ENCODE assay signal across 3 cellular contexts in genomic region chr2:72204156-72204781, GRCh38.
TF ChIP-seq lines count a peak whose summit lies in the region.

No MANE protein-coding gene starts in this region.

TF ChIP-seq in SK-N-SH treated with all-trans-retinoic acid at 6 μM for 48 hours, 23 proteins besides CTCF, POLR2A, EP300 and RAD21 (continues in another document):
- TF ChIP-seq ISL1 (CRISPR knock-in tag; IDR thresholded peaks at IDR 0.05) (peak; percentile 69; the same call in 1 of the 2 replicates), OSR1 (CRISPR knock-in tag; IDR thresholded peaks at IDR 0.05) (no peak), ZNF8 (CRISPR knock-in tag; IDR thresholded peaks at IDR 0.05) (peak; percentile 51; the same call in 1 of the 2 replicates), RARB (CRISPR knock-in tag; IDR thresholded peaks at IDR 0.05) (no peak), ZNF565 (CRISPR knock-in tag; conservative IDR thresholded peaks at IDR 0.05; ENCODE audit: low read depth) (0 out of 2 replicates have a peak, but pooled peaks have one; percentile 66), TCF4 (CRISPR knock-in tag; IDR thresholded peaks at IDR 0.05; ENCODE audit: borderline replicate concordance) (peak; percentile 68; the same call in 1 of the 2 replicates), SNAI2 (CRISPR knock-in tag; IDR thresholded peaks at IDR 0.05) (peak; percentile 29; the same call in 1 of the 2 replicates), PATZ1 (CRISPR knock-in tag; IDR thresholded peaks at IDR 0.05; ENCODE audit: borderline replicate concordance) (no peak), ZC3H10 (CRISPR knock-in tag; IDR thresholded peaks at IDR 0.05) (no peak), ZFP3 (CRISPR knock-in tag; IDR thresholded peaks at IDR 0.05) (no peak), CSDC2 (CRISPR knock-in tag; IDR thresholded peaks at IDR 0.05) (no peak)
- TF ChIP-seq, protein P1, sequence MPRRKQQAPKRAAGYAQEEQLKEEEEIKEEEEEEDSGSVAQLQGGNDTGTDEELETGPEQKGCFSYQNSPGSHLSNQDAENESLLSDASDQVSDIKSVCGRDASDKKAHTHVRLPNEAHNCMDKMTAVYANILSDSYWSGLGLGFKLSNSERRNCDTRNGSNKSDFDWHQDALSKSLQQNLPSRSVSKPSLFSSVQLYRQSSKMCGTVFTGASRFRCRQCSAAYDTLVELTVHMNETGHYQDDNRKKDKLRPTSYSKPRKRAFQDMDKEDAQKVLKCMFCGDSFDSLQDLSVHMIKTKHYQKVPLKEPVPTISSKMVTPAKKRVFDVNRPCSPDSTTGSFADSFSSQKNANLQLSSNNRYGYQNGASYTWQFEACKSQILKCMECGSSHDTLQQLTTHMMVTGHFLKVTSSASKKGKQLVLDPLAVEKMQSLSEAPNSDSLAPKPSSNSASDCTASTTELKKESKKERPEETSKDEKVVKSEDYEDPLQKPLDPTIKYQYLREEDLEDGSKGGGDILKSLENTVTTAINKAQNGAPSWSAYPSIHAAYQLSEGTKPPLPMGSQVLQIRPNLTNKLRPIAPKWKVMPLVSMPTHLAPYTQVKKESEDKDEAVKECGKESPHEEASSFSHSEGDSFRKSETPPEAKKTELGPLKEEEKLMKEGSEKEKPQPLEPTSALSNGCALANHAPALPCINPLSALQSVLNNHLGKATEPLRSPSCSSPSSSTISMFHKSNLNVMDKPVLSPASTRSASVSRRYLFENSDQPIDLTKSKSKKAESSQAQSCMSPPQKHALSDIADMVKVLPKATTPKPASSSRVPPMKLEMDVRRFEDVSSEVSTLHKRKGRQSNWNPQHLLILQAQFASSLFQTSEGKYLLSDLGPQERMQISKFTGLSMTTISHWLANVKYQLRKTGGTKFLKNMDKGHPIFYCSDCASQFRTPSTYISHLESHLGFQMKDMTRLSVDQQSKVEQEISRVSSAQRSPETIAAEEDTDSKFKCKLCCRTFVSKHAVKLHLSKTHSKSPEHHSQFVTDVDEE (CRISPR knock-in tag; IDR thresholded peaks at IDR 0.05), result peak; percentile 65
- TF ChIP-seq, protein P2, sequence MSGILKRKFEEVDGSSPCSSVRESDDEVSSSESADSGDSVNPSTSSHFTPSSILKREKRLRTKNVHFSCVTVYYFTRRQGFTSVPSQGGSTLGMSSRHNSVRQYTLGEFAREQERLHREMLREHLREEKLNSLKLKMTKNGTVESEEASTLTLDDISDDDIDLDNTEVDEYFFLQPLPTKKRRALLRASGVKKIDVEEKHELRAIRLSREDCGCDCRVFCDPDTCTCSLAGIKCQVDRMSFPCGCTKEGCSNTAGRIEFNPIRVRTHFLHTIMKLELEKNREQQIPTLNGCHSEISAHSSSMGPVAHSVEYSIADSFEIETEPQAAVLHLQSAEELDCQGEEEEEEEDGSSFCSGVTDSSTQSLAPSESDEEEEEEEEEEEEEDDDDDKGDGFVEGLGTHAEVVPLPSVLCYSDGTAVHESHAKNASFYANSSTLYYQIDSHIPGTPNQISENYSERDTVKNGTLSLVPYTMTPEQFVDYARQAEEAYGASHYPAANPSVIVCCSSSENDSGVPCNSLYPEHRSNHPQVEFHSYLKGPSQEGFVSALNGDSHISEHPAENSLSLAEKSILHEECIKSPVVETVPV (CRISPR knock-in tag; IDR thresholded peaks at IDR 0.05), result no peak; the same call in 1 of the 2 replicates

TF ChIP-seq in SK-N-SH, 30 proteins besides CTCF, POLR2A, EP300 and RAD21:
- TF ChIP-seq ELF1 (IDR thresholded peaks at IDR 0.05), result no peak
- TF ChIP-seq FOSL2 (IDR thresholded peaks at IDR 0.05; ENCODE audit: borderline replicate concordance, low read depth), result no peak
- no peak for TF ChIP-seq GABPA (IDR thresholded peaks at IDR 0.05; ENCODE audit: low read depth)
- no peak for TF ChIP-seq EZH2phosphoT487 (IDR thresholded peaks at IDR 0.05; ENCODE audit: borderline replicate concordance, low read depth)
- no peak for TF ChIP-seq JUND (IDR thresholded peaks at IDR 0.05)
- TF ChIP-seq MXI1 (IDR thresholded peaks at IDR 0.05; ENCODE audit: low read depth, low read length), result no peak
- TF ChIP-seq FOXJ3 (CRISPR knock-in tag; IDR thresholded peaks at IDR 0.05), result no peak
TF ChIP-seq in SK-N-SH: peak in this region for 0.

TF ChIP-seq in HepG2, 621 proteins besides CTCF, POLR2A, EP300 and RAD21 (continues in another document):
- TF ChIP-seq, protein P3, sequence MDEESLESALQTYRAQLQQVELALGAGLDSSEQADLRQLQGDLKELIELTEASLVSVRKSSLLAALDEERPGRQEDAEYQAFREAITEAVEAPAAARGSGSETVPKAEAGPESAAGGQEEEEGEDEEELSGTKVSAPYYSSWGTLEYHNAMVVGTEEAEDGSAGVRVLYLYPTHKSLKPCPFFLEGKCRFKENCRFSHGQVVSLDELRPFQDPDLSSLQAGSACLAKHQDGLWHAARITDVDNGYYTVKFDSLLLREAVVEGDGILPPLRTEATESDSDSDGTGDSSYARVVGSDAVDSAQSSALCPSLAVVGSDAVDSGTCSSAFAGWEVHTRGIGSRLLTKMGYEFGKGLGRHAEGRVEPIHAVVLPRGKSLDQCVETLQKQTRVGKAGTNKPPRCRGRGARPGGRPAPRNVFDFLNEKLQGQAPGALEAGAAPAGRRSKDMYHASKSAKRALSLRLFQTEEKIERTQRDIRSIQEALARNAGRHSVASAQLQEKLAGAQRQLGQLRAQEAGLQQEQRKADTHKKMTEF (CRISPR knock-in tag; IDR thresholded peaks at IDR 0.05), result 0 out of 2 replicates have a peak, but pooled peaks have one; percentile 38
- TF ChIP-seq MTA3 (CRISPR knock-in tag; IDR thresholded peaks at IDR 0.05) (no peak), SSRP1 (CRISPR knock-in tag; IDR thresholded peaks at IDR 0.05) (0 out of 2 replicates have a peak, but pooled peaks have one; percentile 30), NR2F2 (IDR thresholded peaks at IDR 0.05; ENCODE audit: borderline replicate concordance, low read depth) (peak; percentile 37; the same call in 1 of the 2 replicates), NR2F1 (CRISPR knock-in tag; IDR thresholded peaks at IDR 0.05) (no peak), SKI (IDR thresholded peaks at IDR 0.05; ENCODE audit: partially characterized antibody) (peak; percentile 60), ZNF678 (CRISPR knock-in tag; IDR thresholded peaks at IDR 0.05) (no peak), JARID2 (CRISPR knock-in tag; IDR thresholded peaks at IDR 0.05; ENCODE audit: insufficient replicate concordance) (no peak), RXRB (CRISPR knock-in tag; IDR thresholded peaks at IDR 0.05; ENCODE audit: borderline replicate concordance) (peak; percentile 88), RXRA (CRISPR knock-in tag; IDR thresholded peaks at IDR 0.05) (peak; percentile 91; the same call in 1 of the 2 replicates), ARNTL (CRISPR knock-in tag; IDR thresholded peaks at IDR 0.05) (0 out of 2 replicates have a peak, but pooled peaks have one; percentile 12), ZNF354B (CRISPR knock-in tag; IDR thresholded peaks at IDR 0.05) (0 out of 2 replicates have a peak, but pooled peaks have one; percentile 29), LCORL (IDR thresholded peaks at IDR 0.05) (no peak), LCORL (CRISPR knock-in tag; IDR thresholded peaks at IDR 0.05) (0 out of 2 replicates have a peak, but pooled peaks have one; percentile 38), HNF4G (IDR thresholded peaks at IDR 0.05; ENCODE audit: borderline replicate concordance, low read depth, low read length) (peak; percentile 5; the same call in 1 of the 2 replicates), HNF4G (CRISPR knock-in tag; IDR thresholded peaks at IDR 0.05; ENCODE audit: borderline replicate concordance, low read depth) (no peak), ZSCAN5A (CRISPR knock-in tag; IDR thresholded peaks at IDR 0.05; ENCODE audit: borderline replicate concordance) (0 out of 2 replicates have a peak, but pooled peaks have one; percentile 18), MBD4 (IDR thresholded peaks at IDR 0.05; ENCODE audit: borderline replicate concordance, low read length) (no peak), RARA (CRISPR knock-in tag; IDR thresholded peaks at IDR 0.05) (peak; percentile 99), KLF9 (CRISPR knock-in tag; IDR thresholded peaks at IDR 0.05; ENCODE audit: low read depth) (no peak), SOX13 (IDR thresholded peaks at IDR 0.05) (no peak), SOX13 (CRISPR knock-in tag; conservative IDR thresholded peaks at IDR 0.05 in 1 of 2, IDR thresholded peaks at IDR 0.05 in 1 of 2) (peak in 1 of 2 experiments; percentile 35; a peak in 1 of 4 replicates), ZNF562 (CRISPR knock-in tag; IDR thresholded peaks at IDR 0.05; ENCODE audit: borderline replicate concordance) (no peak), SKIL (CRISPR knock-in tag; IDR thresholded peaks at IDR 0.05; ENCODE audit: borderline replicate concordance) (peak; percentile 87), TARDBP (CRISPR knock-in tag; IDR thresholded peaks at IDR 0.05) (peak; percentile 46; the same call in 1 of the 2 replicates), FOXA1 (IDR thresholded peaks at IDR 0.05) (no peak), FOXA1 (CRISPR knock-in tag; IDR thresholded peaks at IDR 0.05) (peak; percentile 51)
- TF ChIP-seq, protein P4, sequence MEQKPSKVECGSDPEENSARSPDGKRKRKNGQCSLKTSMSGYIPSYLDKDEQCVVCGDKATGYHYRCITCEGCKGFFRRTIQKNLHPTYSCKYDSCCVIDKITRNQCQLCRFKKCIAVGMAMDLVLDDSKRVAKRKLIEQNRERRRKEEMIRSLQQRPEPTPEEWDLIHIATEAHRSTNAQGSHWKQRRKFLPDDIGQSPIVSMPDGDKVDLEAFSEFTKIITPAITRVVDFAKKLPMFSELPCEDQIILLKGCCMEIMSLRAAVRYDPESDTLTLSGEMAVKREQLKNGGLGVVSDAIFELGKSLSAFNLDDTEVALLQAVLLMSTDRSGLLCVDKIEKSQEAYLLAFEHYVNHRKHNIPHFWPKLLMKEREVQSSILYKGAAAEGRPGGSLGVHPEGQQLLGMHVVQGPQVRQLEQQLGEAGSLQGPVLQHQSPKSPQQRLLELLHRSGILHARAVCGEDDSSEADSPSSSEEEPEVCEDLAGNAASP (CRISPR knock-in tag; IDR thresholded peaks at IDR 0.05; ENCODE audit: borderline replicate concordance), result peak; percentile 61
- TF ChIP-seq, protein P5, sequence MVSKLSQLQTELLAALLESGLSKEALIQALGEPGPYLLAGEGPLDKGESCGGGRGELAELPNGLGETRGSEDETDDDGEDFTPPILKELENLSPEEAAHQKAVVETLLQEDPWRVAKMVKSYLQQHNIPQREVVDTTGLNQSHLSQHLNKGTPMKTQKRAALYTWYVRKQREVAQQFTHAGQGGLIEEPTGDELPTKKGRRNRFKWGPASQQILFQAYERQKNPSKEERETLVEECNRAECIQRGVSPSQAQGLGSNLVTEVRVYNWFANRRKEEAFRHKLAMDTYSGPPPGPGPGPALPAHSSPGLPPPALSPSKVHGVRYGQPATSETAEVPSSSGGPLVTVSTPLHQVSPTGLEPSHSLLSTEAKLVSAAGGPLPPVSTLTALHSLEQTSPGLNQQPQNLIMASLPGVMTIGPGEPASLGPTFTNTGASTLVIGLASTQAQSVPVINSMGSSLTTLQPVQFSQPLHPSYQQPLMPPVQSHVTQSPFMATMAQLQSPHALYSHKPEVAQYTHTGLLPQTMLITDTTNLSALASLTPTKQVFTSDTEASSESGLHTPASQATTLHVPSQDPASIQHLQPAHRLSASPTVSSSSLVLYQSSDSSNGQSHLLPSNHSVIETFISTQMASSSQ (IDR thresholded peaks at IDR 0.05; ENCODE audit: low read depth), result no peak
- TF ChIP-seq, protein P5 (CRISPR knock-in tag; IDR thresholded peaks at IDR 0.05; ENCODE audit: borderline replicate concordance), result 0 out of 2 replicates have a peak, but pooled peaks have one; percentile 30
